ENCODE assay signal across 13 cellular contexts in the genomic region with DNA sequence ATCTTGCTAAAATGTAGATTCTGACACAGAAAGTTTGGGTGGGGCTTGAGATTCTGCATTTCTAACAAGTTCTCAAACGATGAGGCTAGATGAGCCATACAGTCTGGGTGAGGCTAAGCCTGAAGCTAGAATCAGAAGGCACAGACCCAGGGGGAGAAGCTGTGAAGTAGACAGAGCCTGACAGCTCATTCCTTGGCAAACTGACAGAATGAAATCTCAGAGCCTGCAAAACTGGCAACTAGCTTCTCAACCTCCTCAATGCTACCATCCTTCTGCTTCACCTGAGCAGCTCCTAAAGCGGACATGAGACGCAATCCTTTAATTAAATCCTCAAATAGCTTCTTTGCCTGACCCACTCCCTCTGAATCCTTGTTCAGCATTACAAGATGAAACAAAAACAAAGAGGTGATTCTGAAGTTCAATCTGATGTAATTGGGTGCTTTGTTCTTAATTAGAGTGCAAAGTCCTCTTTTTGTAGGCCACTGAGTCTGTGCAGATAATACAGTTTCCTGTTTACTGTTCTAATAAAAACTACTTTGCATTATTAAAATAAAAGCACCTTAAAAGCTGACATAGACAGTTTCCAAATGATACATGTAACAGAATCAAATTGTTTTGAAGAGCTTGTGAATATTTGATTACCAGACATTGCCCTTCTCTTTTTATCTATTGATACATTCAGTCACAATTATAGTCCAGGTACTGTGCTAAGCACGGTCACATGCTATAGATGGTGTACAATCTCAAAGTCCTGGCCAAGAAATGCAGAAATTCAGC.
A peak's percentile ranks its signal among the peaks of the same experiment; 100 is the strongest.
DNase-seq lines count a peak whose midpoint lies in the region; ATAC-seq, FAIRE-seq and TF ChIP-seq lines count a peak whose summit lies in the region.
"Had no signal": no experiment of that assay in that cellular context is flagged by ENCODE, and none has a peak within 500 bp of the region (broad histone marks: within the 10 kb centered on the region; RNA-seq: fewer than 3 reads in every experiment).

No MANE protein-coding gene starts in this region.

- H3K9me3 ChIP-seq in astrocyte (ENCODE audit: insufficient read depth, low read depth, low read length), result peaks cover 2% of the 10 kb centered on the region

- H2AFZ ChIP-seq in astrocyte (ENCODE audit: low read depth, low read length), result no peak overlapping the region

- H3K4me2 ChIP-seq in astrocyte (ENCODE audit: low read length), result no peak overlapping the region
- H3K4me2 ChIP-seq: BLaER1 had no signal

- H3K36me3 Mint-ChIP-seq in astrocyte (ENCODE audit: low read depth, unreplicated experiment), result peaks cover 2% of the 10 kb centered on the region

- peaks cover 1% of the 10 kb centered on the region for H3K27me3 Mint-ChIP-seq in astrocyte (ENCODE audit: low read depth, unreplicated experiment)

- no peak overlapping the region for H3K4me3 Mint-ChIP-seq in astrocyte (ENCODE audit: unreplicated experiment)
- H3K4me3 Mint-ChIP-seq: activated CD4-positive, alpha-beta memory T cell treated with anti-CD3 and anti-CD28 coated beads, Interleukin-2, amount 10 ng/mL, durations not matched to agents 7 days and 5 days had no signal

- peaks cover 10% of the 10 kb centered on the region for H3K4me1 Mint-ChIP-seq in astrocyte (ENCODE audit: low read depth, unreplicated experiment)
- H3K4me1 Mint-ChIP-seq: activated CD4-positive, alpha-beta memory T cell treated with anti-CD3 and anti-CD28 coated beads, Interleukin-2, amount 10 ng/mL, durations not matched to agents 7 days and 5 days had no signal

- FAIRE-seq in astrocyte (lab: Jason Lieb, UNC) (peak; percentile 70), urothelium cell line (lab: Jason Lieb, UNC) (no peak)
- FAIRE-seq: islet of Langerhans had no signal

- ATAC-seq in Right ventricle myocardium inferior (peak; percentile 62), left ventricle myocardium superior (peak; percentile 67), HG03045 (IDR thresholded peaks at IDR 0.05; ENCODE audit: unreplicated experiment) (no peak)

- H3K27ac Mint-ChIP-seq in astrocyte (ENCODE audit: unreplicated experiment), result no peak overlapping the region
- H3K27ac Mint-ChIP-seq: activated CD4-positive, alpha-beta memory T cell treated with anti-CD3 and anti-CD28 coated beads, Interleukin-2, amount 10 ng/mL, durations not matched to agents 7 days and 5 days had no signal

- intact Hi-C loops in Right ventricle myocardium inferior (cut with DNase I), result no loop called here
- intact Hi-C loops in cardiac septum (cut with DNase I), result loop anchor here (10.0 kb wide), 1 partner anchor 60 kb away; no protein-coding TSS in a partner anchor
- intact Hi-C loops in left ventricle myocardium superior (cut with micrococcal nuclease), result no loop called here

- H3K9ac ChIP-seq in astrocyte (ENCODE audit: low read length), result no peak overlapping the region
- H3K9ac ChIP-seq: BLaER1 had no signal

- no peaks in the 10 kb centered on the region for H3K79me2 ChIP-seq in astrocyte (ENCODE audit: insufficient read depth, low read length)

- no peak overlapping the region for H3K27ac ChIP-seq in astrocyte (ENCODE audit: low read depth, low read length)
- H3K27ac ChIP-seq: BLaER1, thoracic aorta had no signal

- no peaks in the 10 kb centered on the region for H4K20me1 ChIP-seq in astrocyte (ENCODE audit: insufficient read depth, low read length)
- H4K20me1 ChIP-seq: BLaER1 had no signal

- peaks cover 7% of the 10 kb centered on the region for H3K4me1 ChIP-seq in astrocyte (ENCODE audit: insufficient read depth, low read length)
- H3K4me1 ChIP-seq: BLaER1 had no signal

- DNase-seq in Right ventricle myocardium inferior (ENCODE audit: missing footprints) (no peak), cardiac septum (ENCODE audit: low spot score) (no peak), astrocyte (ENCODE audit: low read depth) (peak; percentile 69), left ventricle myocardium superior (no peak), urothelium cell line (ENCODE audit: low spot score) (peak; percentile 34), GF-D8 (lab: John Stamatoyannopoulos, UW) (no peak)
- DNase-seq in stimulated activated CD4-positive, alpha-beta T cell treated with anti-CD3 and anti-CD28 coated beads, Interleukin-2, amount 100 ng/mL, for 48 hours, result no peak
- DNase-seq: activated CD4-positive, alpha-beta memory T cell treated with anti-CD3 and anti-CD28 coated beads, Interleukin-2, amount 10 ng/mL, durations not matched to agents 7 days and 5 days; RPMI8226 had no signal

- TF ChIP-seq CTCF in astrocyte (IDR thresholded peaks at IDR 0.05; ENCODE audit: insufficient read depth, low read depth, low read length), result no peak

- no peaks in the 10 kb centered on the region for H3K27me3 ChIP-seq in astrocyte (ENCODE audit: insufficient read depth, low read length)
- H3K27me3 ChIP-seq: BLaER1 had no signal

- H3K9me3 Mint-ChIP-seq in astrocyte (ENCODE audit: unreplicated experiment), result peaks cover 6% of the 10 kb centered on the region

- H3K36me3 ChIP-seq in astrocyte (ENCODE audit: insufficient read depth, low read length), result no peaks in the 10 kb centered on the region
- H3K36me3 ChIP-seq: BLaER1, thoracic aorta had no signal

- no peak overlapping the region for H3K4me3 ChIP-seq in astrocyte (ENCODE audit: insufficient read depth, low read depth, low read length)
- H3K4me3 ChIP-seq: BLaER1, thoracic aorta had no signal

Comparison
In these comparisons a context has a peak if more than half of its experiments do, and no peak if none do; other contexts are left out.
1. DNase-seq: peak in astrocyte (single experiment) and urothelium cell line (single experiment); none in Right ventricle myocardium inferior (single experiment), cardiac septum (single experiment), left ventricle myocardium superior (single experiment), stimulated activated CD4-positive, alpha-beta T cell treated with anti-CD3 and anti-CD28 coated beads, Interleukin-2, amount 100 ng/mL, for 48 hours (0 of 2) and GF-D8 (single experiment).